Comparison of ENCODE assay signal across 1 cellular context in the genomic region with DNA sequence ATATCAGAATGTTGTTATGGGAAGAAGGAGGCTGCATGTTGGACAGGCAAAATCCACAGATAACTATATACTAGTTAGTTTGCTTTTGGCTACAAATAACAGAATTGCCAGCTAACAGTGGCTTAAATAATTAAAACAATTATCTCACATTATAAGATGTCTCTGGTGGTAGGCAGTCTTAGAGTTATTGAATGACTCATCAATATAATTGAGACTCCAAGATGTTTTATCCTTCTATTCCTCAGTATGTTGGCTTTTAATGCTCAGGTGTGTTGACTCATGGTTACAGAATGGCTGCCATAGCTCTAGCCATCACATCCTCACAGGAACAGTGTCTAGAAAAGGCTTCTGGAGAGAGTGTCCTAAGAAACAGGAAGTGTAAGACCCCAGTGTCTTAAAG.
A peak's percentile ranks its signal among the peaks of the same experiment; 100 is the strongest.
TF ChIP-seq lines count a peak whose summit lies in the region.

No MANE protein-coding gene starts in this region.

TF ChIP-seq in A549, 52 proteins besides CTCF, POLR2A, EP300 and RAD21 (continued from another document):
- TF ChIP-seq, protein P1, sequence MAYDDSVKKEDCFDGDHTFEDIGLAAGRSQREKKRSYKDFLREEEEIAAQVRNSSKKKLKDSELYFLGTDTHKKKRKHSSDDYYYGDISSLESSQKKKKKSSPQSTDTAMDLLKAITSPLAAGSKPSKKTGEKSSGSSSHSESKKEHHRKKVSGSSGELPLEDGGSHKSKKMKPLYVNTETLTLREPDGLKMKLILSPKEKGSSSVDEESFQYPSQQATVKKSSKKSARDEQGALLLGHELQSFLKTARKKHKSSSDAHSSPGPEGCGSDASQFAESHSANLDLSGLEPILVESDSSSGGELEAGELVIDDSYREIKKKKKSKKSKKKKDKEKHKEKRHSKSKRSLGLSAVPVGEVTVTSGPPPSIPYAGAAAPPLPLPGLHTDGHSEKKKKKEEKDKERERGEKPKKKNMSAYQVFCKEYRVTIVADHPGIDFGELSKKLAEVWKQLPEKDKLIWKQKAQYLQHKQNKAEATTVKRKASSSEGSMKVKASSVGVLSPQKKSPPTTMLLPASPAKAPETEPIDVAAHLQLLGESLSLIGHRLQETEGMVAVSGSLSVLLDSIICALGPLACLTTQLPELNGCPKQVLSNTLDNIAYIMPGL (CRISPR knock-in tag; IDR thresholded peaks at IDR 0.05; ENCODE audit: borderline replicate concordance) = no peak
- TF ChIP-seq RNF2 (IDR thresholded peaks at IDR 0.05; ENCODE audit: borderline replicate concordance, low read depth) (no peak), RARB (CRISPR knock-in tag; IDR thresholded peaks at IDR 0.05) (no peak), TP53 (CRISPR knock-in tag; IDR thresholded peaks at IDR 0.05) (no peak), SMC3 (IDR thresholded peaks at IDR 0.05) (no peak), NR3C1 (IDR thresholded peaks at IDR 0.05) (no peak), PHF8 (IDR thresholded peaks at IDR 0.05; ENCODE audit: borderline replicate concordance, low read depth) (no peak), JUN (IDR thresholded peaks at IDR 0.05) (no peak), ZNF302 (CRISPR knock-in tag; IDR thresholded peaks at IDR 0.05) (no peak), CBX8 (IDR thresholded peaks at IDR 0.05) (no peak), MAFK (IDR thresholded peaks at IDR 0.05; ENCODE audit: partially characterized antibody) (peak; percentile 56), ZC3H11A (IDR thresholded peaks at IDR 0.05) (no peak), POLR2AphosphoS2 (conservative IDR thresholded peaks at IDR 0.05; ENCODE audit: low read length) (no peak), HOXB5 (CRISPR knock-in tag; IDR thresholded peaks at IDR 0.05) (no peak)
- TF ChIP-seq, protein P2, sequence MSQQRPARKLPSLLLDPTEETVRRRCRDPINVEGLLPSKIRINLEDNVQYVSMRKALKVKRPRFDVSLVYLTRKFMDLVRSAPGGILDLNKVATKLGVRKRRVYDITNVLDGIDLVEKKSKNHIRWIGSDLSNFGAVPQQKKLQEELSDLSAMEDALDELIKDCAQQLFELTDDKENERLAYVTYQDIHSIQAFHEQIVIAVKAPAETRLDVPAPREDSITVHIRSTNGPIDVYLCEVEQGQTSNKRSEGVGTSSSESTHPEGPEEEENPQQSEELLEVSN (IDR thresholded peaks at IDR 0.05; ENCODE audit: borderline replicate concordance, low read depth) = no peak
- TF ChIP-seq, protein P3, sequence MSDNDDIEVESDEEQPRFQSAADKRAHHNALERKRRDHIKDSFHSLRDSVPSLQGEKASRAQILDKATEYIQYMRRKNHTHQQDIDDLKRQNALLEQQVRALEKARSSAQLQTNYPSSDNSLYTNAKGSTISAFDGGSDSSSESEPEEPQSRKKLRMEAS (IDR thresholded peaks at IDR 0.05) = no peak
